ENCODE assay signal across 8 cellular contexts in genomic region chr19:52527954-52528326, GRCh38. TPM values are rescaled to one million over a fixed set of nuclear protein-coding genes. Genes with fewer than 3 reads are reported as not detected.
DNase-seq lines count a peak whose midpoint lies in the region; ATAC-seq and TF ChIP-seq lines count a peak whose summit lies in the region.

No MANE protein-coding gene starts in this region.

- H3K4me1 ChIP-seq in adipocyte (ENCODE audit: control insufficient read depth, insufficient read depth, low read length) (peaks cover 6% of the 10 kb centered on the region), hepatocyte (ENCODE audit: insufficient read depth) (peaks cover 15% of the 10 kb centered on the region), sigmoid colon (peaks cover 0 to 12% (median 9%) of the 10 kb centered on the region in 4 donors)

- H3K4me3 ChIP-seq in adipocyte (ENCODE audit: low read length) (peak overlapping the region; percentile 99), hepatocyte (peak overlapping the region; percentile 95), sigmoid colon (peak overlapping the region; percentile 67 to 80 (median 76))

- peaks cover 51% of the 10 kb centered on the region for H3K79me2 ChIP-seq in hepatocyte

- peak; percentile 29 for DNase-seq in NCI-H82 (lab: John Stamatoyannopoulos, UW)
- no peak for DNase-seq in NCI-H82 treated with DMSO at 0.1 percent for 48 hours (lab: John Stamatoyannopoulos, UW; ENCODE audit: unreplicated experiment)
- peak; percentile 56 for DNase-seq in adipocyte (ENCODE audit: low read depth)
- peak; percentile 40 for DNase-seq in hepatocyte (ENCODE audit: low spot score)
- peak; percentile 67 for DNase-seq in sigmoid colon
- no peak for DNase-seq in UCSD-AML1 (lab: John Stamatoyannopoulos, UW; ENCODE audit: unreplicated experiment)
- no peak for DNase-seq in GDM1 (lab: John Stamatoyannopoulos, UW)

- H4K20me1 ChIP-seq in hepatocyte (ENCODE audit: insufficient read depth, poor library complexity, severe bottlenecking) = no peaks in the 10 kb centered on the region

- peaks cover 4% of the 10 kb centered on the region for H3K36me3 ChIP-seq in adipocyte (ENCODE audit: control insufficient read depth, insufficient read depth, low read length, severe bottlenecking)
- no peaks in the 10 kb centered on the region for H3K36me3 ChIP-seq in hepatocyte (replicated peaks; ENCODE audit: insufficient read depth, low read depth)
- peaks cover 0 to 4% (median under 1%) of the 10 kb centered on the region in 4 donors for H3K36me3 ChIP-seq in sigmoid colon

- no peaks in the 10 kb centered on the region for H3K27me3 ChIP-seq in adipocyte (replicated peaks; ENCODE audit: control insufficient read depth, insufficient read depth, low read length)
- no peaks in the 10 kb centered on the region for H3K27me3 ChIP-seq in hepatocyte
- no peaks in the 10 kb centered on the region for H3K27me3 ChIP-seq in sigmoid colon

- H2AFZ ChIP-seq in hepatocyte = peak overlapping the region; percentile 92

- peak overlapping the region; percentile 98 for H3K4me2 ChIP-seq in hepatocyte

- TF ChIP-seq EP300 in sigmoid colon (IDR thresholded peaks at IDR 0.05) = no peak

- 1% methylated on average over 13 of the region's 23 CpGs for WGBS in hepatocyte (ENCODE audit: low lambda C conversion rate, missing lambda C conversion rate)
- 1 to 2% methylated on average over 23 of the region's 23 CpGs for WGBS in sigmoid colon, 2 donors

- H3K9me3 ChIP-seq in adipocyte (ENCODE audit: control insufficient read depth, low read length) (no peaks in the 10 kb centered on the region), hepatocyte (ENCODE audit: low read depth) (no peaks in the 10 kb centered on the region), sigmoid colon (peaks cover 0 to under 1% (median 0%) of the 10 kb centered on the region in 4 donors)

- H3K9ac ChIP-seq in adipocyte (ENCODE audit: low read length) = peak overlapping the region; percentile 97

- peak; percentile 21 for ATAC-seq in HG03457 (IDR thresholded peaks at IDR 0.05; ENCODE audit: unreplicated experiment)

- TF ChIP-seq POLR2A in sigmoid colon (IDR thresholded peaks at IDR 0.05) = no peak

- H3K27ac ChIP-seq in hepatocyte (peak overlapping the region; percentile 98), sigmoid colon (peak overlapping the region; percentile 90 to 95 (median 93))

- intact Hi-C loops in sigmoid colon (cut with DNase I) = loop anchor here (5.0 kb wide), 3 partner anchors 44 to 164 kb away; partner anchors contain the start of genes ZNF578 and ZNF701

- no peak for TF ChIP-seq CTCF in hepatocyte (IDR thresholded peaks at IDR 0.05; ENCODE audit: poor library complexity)
- no peak for TF ChIP-seq CTCF in sigmoid colon (IDR thresholded peaks at IDR 0.05)

- no peaks in the 10 kb centered on the region for H3K9me2 ChIP-seq in hepatocyte (replicated peaks; ENCODE audit: insufficient read depth)

RNA-seq across cellular contexts. Expression of gene ZNF808, which starts 0.5 kb away (rescaled TPM):
- total RNA-seq in hepatocyte = 15.7 and 25.7 TPM in 2 replicates
- polyA plus RNA-seq in hepatocyte = 2.2 and 2.7 TPM in 2 replicates
- 10 to 100 TPM; 13.0 to 26.6 (median 18.7) TPM for total RNA-seq in sigmoid colon
- 1 to 10 TPM; 1.8 to 7.5 (median 3.5) TPM for polyA plus RNA-seq in sigmoid colon

RNA-seq across cellular contexts. Expression of gene ZNF701, which starts 42.1 kb away (rescaled TPM):
- 15.2 TPM in 2 replicates for total RNA-seq in hepatocyte
- 5.3 and 9.3 TPM in 2 replicates for polyA plus RNA-seq in hepatocyte
- 10 to 100 TPM; 12.4 to 22.4 (median 14.8) TPM for total RNA-seq in sigmoid colon
- 10 to 100 TPM in 1 of 3 donors, 1 to 10 TPM in 2; 4.8 to 11.9 (median 5.5) TPM for polyA plus RNA-seq in sigmoid colon

Comparison
In these comparisons a context has a peak if more than half of its experiments do, and no peak if none do; other contexts are left out.
1. DNase-seq: peak in NCI-H82 (single experiment), adipocyte (single experiment), hepatocyte (single experiment) and sigmoid colon (single experiment); none in NCI-H82 treated with DMSO at 0.1 percent for 48 hours (single experiment), UCSD-AML1 (single experiment) and GDM1 (single experiment).
2. Peak in every context shown above with its lines, with median percentiles within 50 percentile points of each other: H3K4me3 ChIP-seq.